Comparison of ENCODE assay signal across 8 cellular contexts in genomic region chr12:122265433-122265832, GRCh38. TPM values are rescaled to one million over a fixed set of nuclear protein-coding genes. Genes with fewer than 3 reads are reported as not detected.
DNase-seq lines count a peak whose midpoint lies in the region; ATAC-seq, FAIRE-seq and TF ChIP-seq lines count a peak whose summit lies in the region.

No MANE protein-coding gene starts in this region.

- no peaks in the 10 kb centered on the region for H3K9me1 ChIP-seq in keratinocyte (ENCODE audit: control insufficient read depth, extremely low read depth, insufficient read depth, low read length)

- H3K27ac ChIP-seq in keratinocyte (ENCODE audit: control insufficient read depth, insufficient read depth, low read length) (peak overlapping the region; percentile 96), tibial nerve (peak overlapping the region; percentile 43 to 92 (median 86))

- no peak for DNase-seq in activated T-cell treated with anti-CD3 and anti-CD28 coated beads, Interleukin-2, amount 50 U/mL, for 4 hours
- DNase-seq in activated T-cell treated with anti-CD3 and anti-CD28 coated beads, Interleukin-2, amount 50 U/mL, for 1 hour: no peak
- DNase-seq in activated T-helper 1 cell treated with anti-CD3 and anti-CD28 coated beads, Interleukin-12 subunit alpha, Interleukin-12 subunit beta, Interleukin-2, Interleukin-4 antibody, amounts not matched to agents 30 ng/mL and 10 ng/mL and 1 ng/mL, durations not matched to agents 14 hours and 24 hours and 36 hours (ENCODE audit: low spot score): no peak
- no peak for DNase-seq in keratinocyte (ENCODE audit: low read depth, low spot score)
- no peak for DNase-seq in tibial nerve (ENCODE audit: low spot score in 2 of 2)
- DNase-seq in hypothalamus (lab: John Stamatoyannopoulos, UW): no peak
- no peak for DNase-seq in OCI-M1 (lab: John Stamatoyannopoulos, UW)

- H3K27ac Mint-ChIP-seq in activated T-helper 1 cell treated with anti-CD3 and anti-CD28 coated beads, Interleukin-12 subunit alpha, Interleukin-12 subunit beta, Interleukin-2, Interleukin-4 antibody, amounts not matched to agents 30 ng/mL and 10 ng/mL and 1 ng/mL, durations not matched to agents 14 hours and 24 hours and 36 hours: peak overlapping the region; percentile 99

- H2AFZ ChIP-seq in keratinocyte (ENCODE audit: control insufficient read depth, low read length): peak overlapping the region; percentile 99

- H3K27me3 Mint-ChIP-seq in activated T-cell treated with anti-CD3 and anti-CD28 coated beads, Interleukin-2, amount 50 U/mL, for 4 hours (ENCODE audit: low read depth): peaks cover 2% of the 10 kb centered on the region
- no peaks in the 10 kb centered on the region for H3K27me3 Mint-ChIP-seq in activated T-helper 1 cell treated with anti-CD3 and anti-CD28 coated beads, Interleukin-12 subunit alpha, Interleukin-12 subunit beta, Interleukin-2, Interleukin-4 antibody, amounts not matched to agents 30 ng/mL and 10 ng/mL and 1 ng/mL, durations not matched to agents 14 hours and 24 hours and 36 hours (ENCODE audit: insufficient read depth)

- no peak for TF ChIP-seq POLR2A in tibial nerve (IDR thresholded peaks at IDR 0.05)

- 41 to 54% methylated on average over 3 of the region's 3 CpGs for WGBS in tibial nerve, 2 donors

- H3K36me3 ChIP-seq in keratinocyte (ENCODE audit: control insufficient read depth in 2 of 2, extremely low read depth in 1 of 2, insufficient read depth in 2 of 2, low read length in 2 of 2): peaks cover 1 to 6% of the 10 kb centered on the region in 2 experiments
- peaks cover 0 to 34% (median 14%) of the 10 kb centered on the region in 3 donors for H3K36me3 ChIP-seq in tibial nerve

- no peaks in the 10 kb centered on the region for H4K20me1 ChIP-seq in keratinocyte (ENCODE audit: control insufficient read depth, extremely low read depth, insufficient read depth, low read length)

- peak overlapping the region; percentile 96 for H3K9ac ChIP-seq in keratinocyte (ENCODE audit: control insufficient read depth, extremely low read depth, insufficient read depth, low read length)

- H3K4me3 Mint-ChIP-seq in activated T-cell treated with anti-CD3 and anti-CD28 coated beads, Interleukin-2, amount 50 U/mL, for 4 hours: peak overlapping the region; percentile 96
- H3K4me3 Mint-ChIP-seq in activated T-helper 1 cell treated with anti-CD3 and anti-CD28 coated beads, Interleukin-12 subunit alpha, Interleukin-12 subunit beta, Interleukin-2, Interleukin-4 antibody, amounts not matched to agents 30 ng/mL and 10 ng/mL and 1 ng/mL, durations not matched to agents 14 hours and 24 hours and 36 hours: peak overlapping the region; percentile 94

- intact Hi-C loops in activated T-helper 1 cell treated with anti-CD3 and anti-CD28 coated beads, Interleukin-12 subunit alpha, Interleukin-12 subunit beta, Interleukin-2, Interleukin-4 antibody, amounts not matched to agents 30 ng/mL and 10 ng/mL and 1 ng/mL, durations not matched to agents 14 hours and 24 hours and 36 hours (cut with micrococcal nuclease): loop anchor here (5.0 to 10.0 kb wide), 4 partner anchors 92 to 351 kb away; partner anchors contain the start of genes CFAP251, CLIP1, KNTC1 and RSRC2

- dilution Hi-C loops in keratinocyte (cut with MboI; ENCODE audit: extremely low pct_ligation_motif_present, low sequenced_read_pairs): no loop called here

- H3K9me3 ChIP-seq in keratinocyte (ENCODE audit: control insufficient read depth, low read depth, low read length) (no peaks in the 10 kb centered on the region), tibial nerve (no peaks in the 10 kb centered on the region)

- ATAC-seq in activated T-cell treated with anti-CD3 and anti-CD28 coated beads, Interleukin-2, amount 50 U/mL, for 4 hours: peak in 1 of 2 donors; percentile 6
- ATAC-seq in GM18511 (IDR thresholded peaks at IDR 0.05; ENCODE audit: unreplicated experiment): no peak

- H3K4me1 Mint-ChIP-seq in activated T-cell treated with anti-CD3 and anti-CD28 coated beads, Interleukin-2, amount 50 U/mL, for 4 hours (ENCODE audit: low read depth): peaks cover 19% of the 10 kb centered on the region
- peaks cover 22% of the 10 kb centered on the region for H3K4me1 Mint-ChIP-seq in activated T-helper 1 cell treated with anti-CD3 and anti-CD28 coated beads, Interleukin-12 subunit alpha, Interleukin-12 subunit beta, Interleukin-2, Interleukin-4 antibody, amounts not matched to agents 30 ng/mL and 10 ng/mL and 1 ng/mL, durations not matched to agents 14 hours and 24 hours and 36 hours (ENCODE audit: low read depth)

- TF ChIP-seq EP300 in tibial nerve (IDR thresholded peaks at IDR 0.05): no peak

- TF ChIP-seq CTCF in keratinocyte (optimal IDR thresholded peaks at IDR 0.05 in 1 of 3, IDR thresholded peaks at IDR 0.05 in 1 of 3, conservative IDR thresholded peaks at IDR 0.05 in 1 of 3; ENCODE audit: extremely low read depth in 1 of 3, insufficient read depth in 2 of 3, low read length in 3 of 3): no peak
- no peak for TF ChIP-seq CTCF in tibial nerve (IDR thresholded peaks at IDR 0.05)

- H3K4me1 ChIP-seq in keratinocyte (ENCODE audit: control insufficient read depth, extremely low read depth, insufficient read depth, low read length): peaks cover 6% of the 10 kb centered on the region
- H3K4me1 ChIP-seq in tibial nerve: peaks cover 0 to 29% (median 7%) of the 10 kb centered on the region in 4 donors

- peaks cover 6% of the 10 kb centered on the region for H3K79me2 ChIP-seq in keratinocyte (ENCODE audit: control insufficient read depth, insufficient read depth, low read length)

- H3K27me3 ChIP-seq in keratinocyte (ENCODE audit: control insufficient read depth, extremely low read depth, insufficient read depth, low read length) (no peaks in the 10 kb centered on the region), tibial nerve (no peaks in the 10 kb centered on the region)

- peak overlapping the region; percentile 76 to 85 (median 82) for H3K4me3 ChIP-seq in keratinocyte (ENCODE audit: control insufficient read depth in 2 of 3, extremely low read depth in 1 of 3, insufficient read depth in 2 of 3, low read depth in 1 of 3, low read length in 3 of 3)
- H3K4me3 ChIP-seq in tibial nerve: peak overlapping the region; percentile 62 to 97 (median 82)

- no peak for FAIRE-seq in keratinocyte (lab: Jason Lieb, UNC)

- peaks cover 8% of the 10 kb centered on the region for H3K36me3 Mint-ChIP-seq in activated T-cell treated with anti-CD3 and anti-CD28 coated beads, Interleukin-2, amount 50 U/mL, for 4 hours (ENCODE audit: insufficient read depth)
- peaks cover 14% of the 10 kb centered on the region for H3K36me3 Mint-ChIP-seq in activated T-helper 1 cell treated with anti-CD3 and anti-CD28 coated beads, Interleukin-12 subunit alpha, Interleukin-12 subunit beta, Interleukin-2, Interleukin-4 antibody, amounts not matched to agents 30 ng/mL and 10 ng/mL and 1 ng/mL, durations not matched to agents 14 hours and 24 hours and 36 hours (ENCODE audit: low read depth)

- peak overlapping the region; percentile 86 for H3K4me2 ChIP-seq in keratinocyte (ENCODE audit: control insufficient read depth, extremely low read depth, insufficient read depth, low read depth, low read length)

- H3K9me3 Mint-ChIP-seq in activated T-cell treated with anti-CD3 and anti-CD28 coated beads, Interleukin-2, amount 50 U/mL, for 4 hours: no peaks in the 10 kb centered on the region
- no peaks in the 10 kb centered on the region for H3K9me3 Mint-ChIP-seq in activated T-helper 1 cell treated with anti-CD3 and anti-CD28 coated beads, Interleukin-12 subunit alpha, Interleukin-12 subunit beta, Interleukin-2, Interleukin-4 antibody, amounts not matched to agents 30 ng/mL and 10 ng/mL and 1 ng/mL, durations not matched to agents 14 hours and 24 hours and 36 hours

RNA-seq across cellular contexts. Expression of gene VPS33A, which starts 0.9 kb away (rescaled TPM):
- 10 to 100 TPM; 31.4 to 35.6 (median 32.3) TPM for total RNA-seq in activated T-cell treated with anti-CD3 and anti-CD28 coated beads, Interleukin-2, amount 50 U/mL, for 4 hours
- 25.6 and 28.7 TPM in 2 replicates for total RNA-seq in activated T-helper 1 cell treated with anti-CD3 and anti-CD28 coated beads, Interleukin-12 subunit alpha, Interleukin-12 subunit beta, Interleukin-2, Interleukin-4 antibody, amounts not matched to agents 30 ng/mL and 10 ng/mL and 1 ng/mL, durations not matched to agents 14 hours and 24 hours and 36 hours
- 14.2 to 17.5 TPM (median 16.5 TPM) in 3 replicates for polyA plus RNA-seq in keratinocyte
- 9.4 TPM for polyA plus RNA-seq in keratinocyte (2011; ENCODE audit: low read depth)
- 11.7 and 16.9 TPM in 2 replicates for polyA plus RNA-seq in keratinocyte (2011; cell fraction: cytosol; rRNA removed)
- polyA plus RNA-seq in keratinocyte (2011; cell fraction: nucleus; rRNA removed): 23.9 and 24.0 TPM in 2 replicates
- polyA plus RNA-seq in keratinocyte (2012; ENCODE audit: low replicate concordance): 13.9 and 19.6 TPM in 2 replicates
- polyA minus RNA-seq in keratinocyte: 5.7 to 17.9 TPM (median 10.1 TPM) in 3 replicates
- polyA minus RNA-seq in keratinocyte (2011; cell fraction: cytosol; rRNA and poly(A)+ RNA removed): 4.0 TPM
- 6.3 and 18.2 TPM in 2 replicates for polyA minus RNA-seq in keratinocyte (2011; cell fraction: nucleus; rRNA and poly(A)+ RNA removed)
- total RNA-seq in tibial nerve: 10 to 100 TPM; 12.6 to 23.6 (median 19.2) TPM

RNA-seq across cellular contexts. Expression of gene DIABLO, which starts 39.6 kb away (rescaled TPM):
- 10 to 100 TPM; 66.4 to 75.3 (median 72.5) TPM for total RNA-seq in activated T-cell treated with anti-CD3 and anti-CD28 coated beads, Interleukin-2, amount 50 U/mL, for 4 hours
- 58.1 and 59.2 TPM in 2 replicates for total RNA-seq in activated T-helper 1 cell treated with anti-CD3 and anti-CD28 coated beads, Interleukin-12 subunit alpha, Interleukin-12 subunit beta, Interleukin-2, Interleukin-4 antibody, amounts not matched to agents 30 ng/mL and 10 ng/mL and 1 ng/mL, durations not matched to agents 14 hours and 24 hours and 36 hours
- polyA plus RNA-seq in keratinocyte: 31.1 to 61.9 TPM (median 41.6 TPM) in 3 replicates
- 21.3 TPM for polyA plus RNA-seq in keratinocyte (2011; ENCODE audit: low read depth)
- polyA plus RNA-seq in keratinocyte (2011; cell fraction: cytosol; rRNA removed): 50.0 and 62.5 TPM in 2 replicates
- polyA plus RNA-seq in keratinocyte (2011; cell fraction: nucleus; rRNA removed): 53.8 and 56.3 TPM in 2 replicates
- polyA plus RNA-seq in keratinocyte (2012; ENCODE audit: low replicate concordance): 38.6 and 44.4 TPM in 2 replicates
- polyA minus RNA-seq in keratinocyte: 22.8 to 53.4 TPM (median 28.9 TPM) in 3 replicates
- polyA minus RNA-seq in keratinocyte (2011; cell fraction: cytosol; rRNA and poly(A)+ RNA removed): 12.7 TPM
- polyA minus RNA-seq in keratinocyte (2011; cell fraction: nucleus; rRNA and poly(A)+ RNA removed): 11.4 and 17.3 TPM in 2 replicates
- total RNA-seq in tibial nerve: 10 to 100 TPM; 40.8 to 52.5 (median 42.5) TPM
